Comparison of ENCODE assay signal across 13 cellular contexts in genomic region chr1:46520063-46520911, GRCh38. TPM values are rescaled to one million over a fixed set of nuclear protein-coding genes. Genes with fewer than 3 reads are reported as not detected.
A peak's percentile ranks its signal among the peaks of the same experiment; 100 is the strongest.
DNase-seq lines count a peak whose midpoint lies in the region; ATAC-seq and TF ChIP-seq lines count a peak whose summit lies in the region.
"Had no signal": no experiment of that assay in that cellular context is flagged by ENCODE, and none has a peak within 500 bp of the region (broad histone marks: within the 10 kb centered on the region; RNA-seq: fewer than 3 reads in every experiment).

No MANE protein-coding gene starts in this region.

- H3K27ac Mint-ChIP-seq in MCF 10A (ENCODE audit: low read depth, unreplicated experiment): no peak overlapping the region
- H3K27ac Mint-ChIP-seq: stimulated activated memory B cell treated with anti-CD40 and anti-IgM and Interleukin-4, amounts not matched to agents 10 μg/mL and 1 μg/mL and 100 μg/mL, for 72 hours had no signal

- DNase-seq in MCF 10A (ENCODE audit: unreplicated experiment) (peak; percentile 76), breast epithelium (ENCODE audit: low spot score in 2 of 2) (no peak), Panc1 (ENCODE audit: low read depth, low spot score) (no peak), fibroblast of villous mesenchyme (ENCODE audit: low read depth) (peak; percentile 48), adrenal gland (no peak), NCI-H748 treated with DMSO at 0.1 percent for 48 hours (lab: John Stamatoyannopoulos, UW) (no peak)
- DNase-seq: activated T-cell treated with anti-CD3 and anti-CD28 coated beads, Interleukin-2, amount 50 U/mL, for 4 hours had no signal

- no peaks in the 10 kb centered on the region for H3K27me3 Mint-ChIP-seq in MCF 10A (ENCODE audit: insufficient read depth, unreplicated experiment)

- H3K27me3 ChIP-seq in breast epithelium (no peaks in the 10 kb centered on the region), Panc1 (ENCODE audit: control insufficient read depth, insufficient read depth, low read length) (no peaks in the 10 kb centered on the region), adrenal gland (no peaks in the 10 kb centered on the region)

- TF ChIP-seq POLR2A in breast epithelium (IDR thresholded peaks at IDR 0.05) (no peak), adrenal gland (IDR thresholded peaks at IDR 0.05) (no peak)

- H3K36me3 ChIP-seq in breast epithelium (no peaks in the 10 kb centered on the region), Panc1 (ENCODE audit: control insufficient read depth, insufficient read depth, low read length) (no peaks in the 10 kb centered on the region), urinary bladder (ENCODE audit: insufficient read depth) (no peaks in the 10 kb centered on the region), adrenal gland (replicated peaks in 1 of 2) (no peaks in the 10 kb centered on the region)
- H3K36me3 ChIP-seq: BLaER1 treated with 17β-estradiol and CSF1 and Interleukin-3, amounts not matched to agents 10 nM and 100 nM; prostate gland had no signal

- BruUV-seq in MCF 10A (replicated peaks; lab: Mats Ljungman, UMichigan) (no TSS peak), Panc1 (replicated peaks; lab: Mats Ljungman, UMichigan) (no TSS peak)

- ATAC-seq in Panc1: peak; percentile 36; the same call in 1 of the 2 replicates
- no peak for ATAC-seq in GM21717 (IDR thresholded peaks at IDR 0.05; ENCODE audit: unreplicated experiment)
- ATAC-seq: activated T-cell treated with anti-CD3 and anti-CD28 coated beads, Interleukin-2, amount 50 U/mL, for 4 hours; stimulated activated memory B cell treated with anti-CD40 and anti-IgM and Interleukin-4, amounts not matched to agents 10 μg/mL and 1 μg/mL and 100 μg/mL, for 72 hours had no signal

- H3K4me1 ChIP-seq in breast epithelium (peaks cover 0 to 8% of the 10 kb centered on the region in 2 donors), Panc1 (ENCODE audit: control insufficient read depth, insufficient read depth, low read length) (peaks cover 4% of the 10 kb centered on the region), urinary bladder (ENCODE audit: insufficient read depth) (no peaks in the 10 kb centered on the region), adrenal gland (replicated peaks in 1 of 2) (peaks cover 11 to 14% of the 10 kb centered on the region in 2 donors)
- H3K4me1 ChIP-seq: prostate gland had no signal

- H3K9me3 Mint-ChIP-seq in MCF 10A (ENCODE audit: unreplicated experiment): no peaks in the 10 kb centered on the region
- H3K9me3 Mint-ChIP-seq: activated T-cell treated with anti-CD3 and anti-CD28 coated beads, Interleukin-2, amount 50 U/mL, for 4 hours; stimulated activated memory B cell treated with anti-CD40 and anti-IgM and Interleukin-4, amounts not matched to agents 10 μg/mL and 1 μg/mL and 100 μg/mL, for 72 hours had no signal

- intact Hi-C loops in MCF 10A (cut with micrococcal nuclease): no loop called here
- intact Hi-C loops in breast epithelium (cut with DNase I; ENCODE audit: low total_unique reads): loop anchor here (10.0 kb wide), 1 partner anchor 465 kb away; no protein-coding TSS in a partner anchor
- intact Hi-C loops in Panc1 (cut with micrococcal nuclease; ENCODE audit: unreplicated experiment): no loop called here
- intact Hi-C loops in adrenal gland (cut with DNase I): no loop called here

- no peak overlapping the region for H3K4me3 Mint-ChIP-seq in MCF 10A (ENCODE audit: unreplicated experiment)
- H3K4me3 Mint-ChIP-seq: activated T-cell treated with anti-CD3 and anti-CD28 coated beads, Interleukin-2, amount 50 U/mL, for 4 hours; stimulated activated memory B cell treated with anti-CD40 and anti-IgM and Interleukin-4, amounts not matched to agents 10 μg/mL and 1 μg/mL and 100 μg/mL, for 72 hours had no signal

- TF ChIP-seq CTCF in MCF 10A (IDR thresholded peaks at IDR 0.05; ENCODE audit: unreplicated experiment) (no peak), breast epithelium (IDR thresholded peaks at IDR 0.05) (no peak), Panc1 (IDR thresholded peaks at IDR 0.05) (no peak), fibroblast of villous mesenchyme (IDR thresholded peaks at IDR 0.05; ENCODE audit: insufficient read depth, low read depth, low read length) (no peak), adrenal gland (IDR thresholded peaks at IDR 0.05) (no peak)

- POLR2A ChIA-PET in MCF 10A (lab: Yijun Ruan, JAX): no interaction called here
- POLR2A ChIA-PET in Panc1 (lab: Charles Lee): no interaction called here

- in situ Hi-C loops in Panc1 (cut with HindIII; ENCODE audit: low pct_unique_long_range_greater_than_20kb, low sequenced_read_pairs): no loop called here

- H3K36me3 Mint-ChIP-seq in MCF 10A (ENCODE audit: insufficient read depth, unreplicated experiment): no peaks in the 10 kb centered on the region
- H3K36me3 Mint-ChIP-seq: stimulated activated memory B cell treated with anti-CD40 and anti-IgM and Interleukin-4, amounts not matched to agents 10 μg/mL and 1 μg/mL and 100 μg/mL, for 72 hours had no signal

- peaks cover 52% of the 10 kb centered on the region for H3K4me1 Mint-ChIP-seq in MCF 10A (ENCODE audit: insufficient read depth, unreplicated experiment)
- H3K4me1 Mint-ChIP-seq: stimulated activated memory B cell treated with anti-CD40 and anti-IgM and Interleukin-4, amounts not matched to agents 10 μg/mL and 1 μg/mL and 100 μg/mL, for 72 hours had no signal

- H3K27ac ChIP-seq in breast epithelium (no peak overlapping the region), Panc1 (ENCODE audit: low read length) (no peak overlapping the region), urinary bladder (ENCODE audit: low read depth) (peak overlapping the region; percentile 39), adrenal gland (no peak overlapping the region)
- H3K27ac ChIP-seq: BLaER1 treated with 17β-estradiol and CSF1 and Interleukin-3, amounts not matched to agents 10 nM and 100 nM; prostate gland had no signal

- CTCF ChIA-PET in MCF 10A (lab: Yijun Ruan, JAX) (interaction anchor here (0.6 to 4.3 kb wide), 7 partner anchors 9 to 339 kb away, joined by 3 to 41 read pairs (median 8); no protein-coding TSS in a partner anchor), Panc1 (lab: Charles Lee) (no interaction called here)

- H3K9me3 ChIP-seq in breast epithelium: no peaks in the 10 kb centered on the region
- no peaks in the 10 kb centered on the region for H3K9me3 ChIP-seq in Panc1 (ENCODE audit: control insufficient read depth, insufficient read depth, low read depth, low read length)
- H3K9me3 ChIP-seq in adrenal gland (replicated peaks in 1 of 3): no peaks in the 10 kb centered on the region
- H3K9me3 ChIP-seq: BLaER1 treated with 17β-estradiol and CSF1 and Interleukin-3, amounts not matched to agents 10 nM and 100 nM; prostate gland had no signal

- H3K4me3 ChIP-seq in breast epithelium (no peak overlapping the region), Panc1 (ENCODE audit: low read depth in 2 of 2, low read length in 2 of 2) (no peak overlapping the region), fibroblast of villous mesenchyme (ENCODE audit: low read depth, low read length) (no peak overlapping the region), urinary bladder (ENCODE audit: low read depth, low read length) (no peak overlapping the region), adrenal gland (no peak overlapping the region)
- H3K4me3 ChIP-seq: BLaER1 treated with 17β-estradiol and CSF1 and Interleukin-3, amounts not matched to agents 10 nM and 100 nM; prostate gland had no signal

- WGBS in urinary bladder: 42% methylated on average over 15 of the region's 15 CpGs
- WGBS in adrenal gland, 4 donors: 63 to 90% (median 77%) methylated on average over 6 to 15 of the region's 15 CpGs

RNA-seq across cellular contexts. Expression of gene DMBX1, which starts 30.7 kb away (rescaled TPM):
- total RNA-seq in MCF 10A (2022) (not detected in 2 replicates), breast epithelium (not detected), Panc1 (2021; ENCODE audit: unreplicated experiment) (0.05 TPM), fibroblast of villous mesenchyme (not detected in 2 replicates), urinary bladder (not detected), adrenal gland (under 1 TPM in 2 of 8 donors, not detected in 6; 0.07 to 0.14 TPM)
- 0.15 TPM for polyA plus RNA-seq in Panc1 (2012; ENCODE audit: insufficient read length)
- polyA plus RNA-seq in urinary bladder (not detected), adrenal gland (under 1 TPM in 1 of 3 donors, not detected in 2; 0.16 TPM)
- total RNA-seq: activated T-cell treated with anti-CD3 and anti-CD28 coated beads, Interleukin-2, amount 50 U/mL, for 4 hours; prostate gland had no signal

RNA-seq across cellular contexts. Expression of gene KNCN, which starts 31.2 kb away (rescaled TPM):
- total RNA-seq in MCF 10A (2022) (not detected in 2 replicates), breast epithelium (not detected), Panc1 (2021; ENCODE audit: unreplicated experiment) (not detected), fibroblast of villous mesenchyme (not detected in 2 replicates), urinary bladder (not detected), adrenal gland (not detected)
- not detected for polyA plus RNA-seq in Panc1 (2012; ENCODE audit: insufficient read length)
- polyA plus RNA-seq in urinary bladder (not detected), adrenal gland (under 1 TPM; 0.07 to 0.40 (median 0.24) TPM)
- total RNA-seq: activated T-cell treated with anti-CD3 and anti-CD28 coated beads, Interleukin-2, amount 50 U/mL, for 4 hours; prostate gland had no signal
- polyA plus RNA-seq: esophagus had no signal

Comparison
In these comparisons a context has a peak if more than half of its experiments do, and no peak if none do; other contexts are left out.
1. DNase-seq: peak in MCF 10A (single experiment) and fibroblast of villous mesenchyme (single experiment); none in breast epithelium (0 of 2), Panc1 (single experiment), adrenal gland (0 of 7) and NCI-H748 treated with DMSO at 0.1 percent for 48 hours (single experiment).